In the genomic region with DNA sequence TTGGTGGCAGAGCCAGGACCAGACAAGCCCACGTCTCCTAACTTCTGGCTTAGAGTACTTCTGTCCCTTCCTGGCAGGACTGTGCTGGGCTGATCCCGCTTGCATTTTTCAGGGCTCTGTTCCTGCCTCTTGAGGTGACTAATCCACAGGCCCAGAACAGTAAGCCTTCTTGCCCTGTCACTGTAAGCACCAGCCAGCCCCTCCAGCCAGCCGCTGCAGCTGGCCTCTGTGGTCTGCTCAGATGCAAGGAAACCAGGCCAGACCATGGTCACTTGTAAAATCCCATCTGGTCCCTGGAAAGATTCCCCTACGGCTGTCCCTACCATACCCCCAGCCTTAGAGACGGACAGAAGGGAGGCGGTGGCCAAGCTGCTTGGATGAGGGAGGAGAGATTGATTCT, we compare ENCODE assay signal across 15 cellular contexts.
DNase-seq lines count a peak whose midpoint lies in the region; ATAC-seq and TF ChIP-seq lines count a peak whose summit lies in the region.
"Had no signal": no experiment of that assay in that cellular context is flagged by ENCODE, and none has a peak within 500 bp of the region (broad histone marks: within the 10 kb centered on the region; RNA-seq: fewer than 3 reads in every experiment).

No MANE protein-coding gene starts in this region.

- no peak overlapping the region for H3K27ac ChIP-seq in colonic mucosa
- H3K27ac ChIP-seq: body of pancreas had no signal

- H3K4me1 ChIP-seq in colonic mucosa: no peaks in the 10 kb centered on the region
- H3K4me1 ChIP-seq: body of pancreas had no signal

- DNase-seq in LHCN-M2 (ENCODE audit: low read depth) (peak; percentile 79), colonic mucosa (peak; percentile 21), kidney tubule cell (ENCODE audit: low spot score) (peak; percentile 45), stromal cell of bone marrow (ENCODE audit: low read depth) (peak; percentile 20), GM13976 (ENCODE audit: low spot score) (no peak)
- DNase-seq: activated T-cell treated with anti-CD3 and anti-CD28 coated beads, Interleukin-2, amount 50 U/mL, for 4 hours; naive thymus-derived CD4-positive, alpha-beta T cell; NCI-H1694 treated with DMSO at 0.1 percent for 48 hours; NK-92 treated with Interleukin-12 subunit alpha and Interleukin-12 subunit beta, amount 100 ng/mL, for 24 hours had no signal

- H3K36me3 ChIP-seq in colonic mucosa: no peaks in the 10 kb centered on the region

- H3K9me3 ChIP-seq in colonic mucosa: no peaks in the 10 kb centered on the region
- H3K9me3 ChIP-seq: body of pancreas had no signal

- in situ Hi-C loops in GM13976 (cut with MboI; ENCODE audit: low sequenced_read_pairs, unreplicated experiment): no loop called here

- TF ChIP-seq CTCF in colonic mucosa (IDR thresholded peaks at IDR 0.05): no peak
- no peak for TF ChIP-seq CTCF in GM13976 (IDR thresholded peaks at IDR 0.05; ENCODE audit: borderline replicate concordance, control extremely low read depth, extremely low read depth, insufficient read depth, missing control alignments)

- H3K4me3 ChIP-seq in colonic mucosa: no peak overlapping the region
- H3K4me3 ChIP-seq: body of pancreas had no signal

- H3K9ac ChIP-seq in colonic mucosa (ENCODE audit: low read depth in 2 of 2, low read length in 2 of 2): no peak overlapping the region

- ATAC-seq in GM19395 (IDR thresholded peaks at IDR 0.05; ENCODE audit: unreplicated experiment) (no peak), GM21619 (IDR thresholded peaks at IDR 0.05; ENCODE audit: unreplicated experiment) (no peak), GM21723 (IDR thresholded peaks at IDR 0.05; ENCODE audit: unreplicated experiment) (no peak)
- ATAC-seq: activated CD4-positive, CD25-positive, alpha-beta regulatory T cell treated with anti-CD3 and anti-CD28 coated beads, Interleukin-2, amount 50 U/mL, for 24 hours; activated T-cell treated with anti-CD3 and anti-CD28 coated beads, Interleukin-2, amount 50 U/mL, for 4 hours; body of pancreas; HCT116; naive thymus-derived CD4-positive, alpha-beta T cell had no signal

- intact Hi-C loops in colonic mucosa (cut with DNase I): no loop called here

- H3K27me3 ChIP-seq in colonic mucosa: no peaks in the 10 kb centered on the region
- H3K27me3 ChIP-seq: body of pancreas had no signal
